Comparison of ENCODE assay signal across 1 cellular context in genomic region chr20:34105978-34106675, GRCh38.
TF ChIP-seq lines count a peak whose summit lies in the region.

No MANE protein-coding gene starts in this region.

TF ChIP-seq in SK-N-SH, 30 proteins besides CTCF, POLR2A, EP300 and RAD21:
- TF ChIP-seq FOXM1 (IDR thresholded peaks at IDR 0.05; ENCODE audit: low read depth) (no peak), RXRA (IDR thresholded peaks at IDR 0.05; ENCODE audit: borderline replicate concordance, low read depth) (no peak), PBX3 (IDR thresholded peaks at IDR 0.05) (no peak), EZH2phosphoT487 (IDR thresholded peaks at IDR 0.05; ENCODE audit: borderline replicate concordance, low read depth) (no peak)
